In the genomic region with DNA sequence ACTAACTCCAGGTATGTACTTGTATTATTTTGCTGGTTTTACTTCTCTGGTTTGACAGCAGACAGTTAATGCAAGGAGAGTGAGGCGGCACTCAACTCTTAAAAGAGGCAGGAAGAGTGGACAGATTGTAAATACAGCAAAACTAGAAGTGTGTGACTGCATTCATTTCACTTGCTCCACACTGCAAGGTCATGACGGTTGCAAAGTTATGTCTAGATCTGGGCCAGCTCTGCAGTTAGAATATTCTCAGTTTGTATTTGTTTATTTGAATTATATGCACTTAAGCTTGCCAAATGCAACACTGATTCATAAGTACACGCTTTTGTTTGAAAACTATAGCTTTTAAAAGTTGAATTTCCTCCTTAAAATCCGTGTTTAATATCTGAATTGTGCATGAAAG, we compare ENCODE assay signal across 20 cellular contexts.
A peak's percentile ranks its signal among the peaks of the same experiment; 100 is the strongest.
DNase-seq lines count a peak whose midpoint lies in the region; ATAC-seq, FAIRE-seq and TF ChIP-seq lines count a peak whose summit lies in the region.
"Had no signal": no experiment of that assay in that cellular context is flagged by ENCODE, and none has a peak within 500 bp of the region (broad histone marks: within the 10 kb centered on the region; RNA-seq: fewer than 3 reads in every experiment).

No MANE protein-coding gene starts in this region.

- H3K4me1 ChIP-seq in right lobe of liver = peaks cover 0 to 21% (median 2%) of the 10 kb centered on the region in 4 donors
- no peaks in the 10 kb centered on the region for H3K4me1 ChIP-seq in HepG2 (ENCODE audit: insufficient read depth, low read length)
- H3K4me1 ChIP-seq in urinary bladder (ENCODE audit: insufficient read depth) = no peaks in the 10 kb centered on the region
- H3K4me1 ChIP-seq in pancreas = peaks cover 6 to 10% (median 8%) of the 10 kb centered on the region in 3 donors

- no TSS peak for BruUV-seq in HepG2 (replicated peaks; lab: Mats Ljungman, UMichigan)

- no peak overlapping the region for H3K4me3 Mint-ChIP-seq in activated CD4-positive, alpha-beta T cell treated with anti-CD3 and anti-CD28 coated beads, Interleukin-2, amount 10 ng/mL, durations not matched to agents 7 days and 5 days
- H3K4me3 Mint-ChIP-seq: activated CD8-positive, alpha-beta T cell treated with anti-CD3 and anti-CD28 coated beads, Interleukin-2, amount 10 ng/mL, durations not matched to agents 7 days and 5 days; activated T-helper 1 cell treated with anti-CD3 and anti-CD28 coated beads, Interleukin-12 subunit alpha, Interleukin-12 subunit beta, Interleukin-2, Interleukin-4 antibody, amounts not matched to agents 30 ng/mL and 10 ng/mL and 1 ng/mL, durations not matched to agents 14 hours and 24 hours and 36 hours; naive B cell had no signal

- H3K9me3 ChIP-seq in right lobe of liver (no peaks in the 10 kb centered on the region), HepG2 (ENCODE audit: low read length) (no peaks in the 10 kb centered on the region), pancreas (no peaks in the 10 kb centered on the region)
- H3K9me3 ChIP-seq: prostate gland, vagina had no signal

- in situ Hi-C loops in HepG2 (cut with HindIII; ENCODE audit: extremely low pct_ligation_motif_present, low pct_unique_long_range_greater_than_20kb) = loop anchor here (25.0 kb wide), 1 partner anchor 222 kb away; no protein-coding TSS in a partner anchor

- TF ChIP-seq POLR2A in right lobe of liver (IDR thresholded peaks at IDR 0.05) (no peak), HepG2 (IDR thresholded peaks at IDR 0.05; ENCODE audit: insufficient read depth in 1 of 2, low read depth in 2 of 2, low read length in 2 of 2) (no peak)

- TF ChIP-seq RAD21 in HepG2 (CRISPR knock-in tag; IDR thresholded peaks at IDR 0.05) = no peak

- H3K36me3 ChIP-seq in right lobe of liver = no peaks in the 10 kb centered on the region
- peaks cover 0 to 3% of the 10 kb centered on the region in 2 experiments; a peak in 2 of 5 replicates for H3K36me3 ChIP-seq in HepG2 (replicated peaks in 1 of 2; ENCODE audit: control insufficient read depth in 1 of 2, insufficient read depth in 2 of 2, low read length in 2 of 2)
- H3K36me3 ChIP-seq in urinary bladder (ENCODE audit: insufficient read depth) = peaks cover 2% of the 10 kb centered on the region
- no peaks in the 10 kb centered on the region for H3K36me3 ChIP-seq in pancreas
- H3K36me3 ChIP-seq: prostate gland, vagina had no signal

- intact Hi-C loops in right lobe of liver (cut with DNase I) = no loop called here
- intact Hi-C loops in HepG2 (cut with micrococcal nuclease; ENCODE audit: unreplicated experiment) = no loop called here
- intact Hi-C loops in pancreas (cut with DNase I) = loop anchor here in 1 of 3 donors (10.0 kb wide), 1 partner anchor 125 kb away; no protein-coding TSS in a partner anchor

- ATAC-seq in right lobe of liver = peak in 3 of 4 donors; percentile 17 to 53 (median 21)
- no peak for ATAC-seq in HepG2
- ATAC-seq in pancreas = no peak
- ATAC-seq: activated CD8-positive, alpha-beta T cell treated with anti-CD3 and anti-CD28 coated beads, Interleukin-2, amount 10 ng/mL, durations not matched to agents 7 days and 5 days had no signal

- CTCF ChIA-PET in HepG2 (lab: Yijun Ruan, JAX; ENCODE audit: low intra/inter-chr PET ratio, low total read pairs) = interaction anchor here (1.1 to 1.9 kb wide), 2 partner anchors 536 to 550 kb away, joined by 3 to 9 read pairs; no protein-coding TSS in a partner anchor
- CTCF ChIA-PET in activated CD4-positive, alpha-beta T cell treated with anti-CD3 and anti-CD28 coated beads, Interleukin-2, amount 10 ng/mL, durations not matched to agents 7 days and 5 days (lab: Charles Lee) = interaction anchor here (1.4 to 2.9 kb wide), 3 partner anchors 10 to 95 kb away, joined by 4 to 15 read pairs (median 5); no protein-coding TSS in a partner anchor

- H3K4me3 ChIP-seq in right lobe of liver = no peak overlapping the region
- no peak overlapping the region for H3K4me3 ChIP-seq in HepG2 (replicated peaks in 1 of 3; ENCODE audit: insufficient read depth in 1 of 3, low read depth in 2 of 3, low read length in 3 of 3)
- no peak overlapping the region for H3K4me3 ChIP-seq in fibroblast of villous mesenchyme (ENCODE audit: low read depth, low read length)
- H3K4me3 ChIP-seq in urinary bladder (ENCODE audit: low read depth, low read length) = no peak overlapping the region
- H3K4me3 ChIP-seq in pancreas = no peak overlapping the region
- H3K4me3 ChIP-seq: coronary artery, prostate gland, vagina had no signal

- H3K79me2 ChIP-seq in HepG2 (ENCODE audit: insufficient read depth, low read length) = no peaks in the 10 kb centered on the region

- H3K4me1 Mint-ChIP-seq in activated CD4-positive, alpha-beta T cell treated with anti-CD3 and anti-CD28 coated beads, Interleukin-2, amount 10 ng/mL, durations not matched to agents 7 days and 5 days = peaks cover 15% of the 10 kb centered on the region

- H3K9ac ChIP-seq in HepG2 (ENCODE audit: insufficient read depth, low read depth, low read length) = no peak overlapping the region

- H4K20me1 ChIP-seq in HepG2 (ENCODE audit: insufficient read depth, low read length) = no peaks in the 10 kb centered on the region

- peaks cover 13% of the 10 kb centered on the region for H3K36me3 Mint-ChIP-seq in activated CD4-positive, alpha-beta T cell treated with anti-CD3 and anti-CD28 coated beads, Interleukin-2, amount 10 ng/mL, durations not matched to agents 7 days and 5 days (ENCODE audit: low read depth)

- DNase-seq in right lobe of liver (no peak), HepG2 (ENCODE audit: low spot score) (no peak), fibroblast of villous mesenchyme (ENCODE audit: low read depth) (peak; percentile 42), pancreas (no peak)
- DNase-seq in effector CD4-positive, alpha-beta T cell = no peak
- no peak for DNase-seq in activated CD4-positive, alpha-beta T cell treated with anti-CD3 and anti-CD28 coated beads, Interleukin-2, amount 10 ng/mL, durations not matched to agents 7 days and 5 days
- DNase-seq: ACHN; activated CD8-positive, alpha-beta T cell treated with anti-CD3 and anti-CD28 coated beads, Interleukin-2, amount 10 ng/mL, durations not matched to agents 7 days and 5 days; amniotic stem cell; erythroblast; Kasumi-1; left colon; naive B cell; stimulated activated naive CD4-positive, alpha-beta T cell treated with Interleukin-2 at 50 U/mL for 16 hours had no signal

- TF ChIP-seq EP300 in HepG2 (IDR thresholded peaks at IDR 0.05; ENCODE audit: low read depth in 2 of 2, low read length in 2 of 2) (no peak), HepG2 (CRISPR knock-in tag; IDR thresholded peaks at IDR 0.05; ENCODE audit: borderline replicate concordance) (no peak)

- H3K4me2 ChIP-seq in HepG2 (ENCODE audit: low read depth, low read length) = no peak overlapping the region

- H3K27ac Mint-ChIP-seq in activated CD4-positive, alpha-beta T cell treated with anti-CD3 and anti-CD28 coated beads, Interleukin-2, amount 10 ng/mL, durations not matched to agents 7 days and 5 days = no peak overlapping the region
- H3K27ac Mint-ChIP-seq: activated CD8-positive, alpha-beta T cell treated with anti-CD3 and anti-CD28 coated beads, Interleukin-2, amount 10 ng/mL, durations not matched to agents 7 days and 5 days; activated T-helper 1 cell treated with anti-CD3 and anti-CD28 coated beads, Interleukin-12 subunit alpha, Interleukin-12 subunit beta, Interleukin-2, Interleukin-4 antibody, amounts not matched to agents 30 ng/mL and 10 ng/mL and 1 ng/mL, durations not matched to agents 14 hours and 24 hours and 36 hours had no signal

- FAIRE-seq in HepG2 (lab: Jason Lieb, UNC) (no peak), pancreas (lab: Jason Lieb, UNC) (no peak)

- 40% methylated on average over 4 of the region's 4 CpGs for WGBS in right lobe of liver (ENCODE audit: insufficient coverage, low coverage, low lambda C conversion rate, missing lambda C conversion rate)
- WGBS in HepG2 (ENCODE audit: low lambda C conversion rate) = 80% methylated on average over 4 of the region's 4 CpGs
- WGBS in urinary bladder = 33% methylated on average over 4 of the region's 4 CpGs
- WGBS in pancreas, 2 donors = 45% methylated on average over 4 of the region's 4 CpGs

- H2AFZ ChIP-seq in HepG2 (ENCODE audit: low read length) = no peak overlapping the region

- H3K27ac ChIP-seq in right lobe of liver = no peak overlapping the region
- H3K27ac ChIP-seq in HepG2 (ENCODE audit: extremely low read length, insufficient read depth, low read length) = no peak overlapping the region
- H3K27ac ChIP-seq in VCaP = peak overlapping the region; percentile 63
- H3K27ac ChIP-seq in urinary bladder (ENCODE audit: low read depth) = peak overlapping the region; percentile 10
- H3K27ac ChIP-seq in pancreas = no peak overlapping the region
- H3K27ac ChIP-seq: coronary artery, vagina had no signal

- no peaks in the 10 kb centered on the region for H3K27me3 ChIP-seq in right lobe of liver
- no peaks in the 10 kb centered on the region for H3K27me3 ChIP-seq in HepG2 (ENCODE audit: control insufficient read depth in 1 of 2, insufficient read depth in 2 of 2, low read length in 2 of 2)
- H3K27me3 ChIP-seq in pancreas = no peaks in the 10 kb centered on the region
- H3K27me3 ChIP-seq: vagina had no signal

- no peaks in the 10 kb centered on the region for H3K9me3 Mint-ChIP-seq in activated CD4-positive, alpha-beta T cell treated with anti-CD3 and anti-CD28 coated beads, Interleukin-2, amount 10 ng/mL, durations not matched to agents 7 days and 5 days
- H3K9me3 Mint-ChIP-seq: activated T-helper 1 cell treated with anti-CD3 and anti-CD28 coated beads, Interleukin-12 subunit alpha, Interleukin-12 subunit beta, Interleukin-2, Interleukin-4 antibody, amounts not matched to agents 30 ng/mL and 10 ng/mL and 1 ng/mL, durations not matched to agents 14 hours and 24 hours and 36 hours; naive B cell had no signal

- no peaks in the 10 kb centered on the region for H3K27me3 Mint-ChIP-seq in activated CD4-positive, alpha-beta T cell treated with anti-CD3 and anti-CD28 coated beads, Interleukin-2, amount 10 ng/mL, durations not matched to agents 7 days and 5 days
- H3K27me3 Mint-ChIP-seq: naive B cell had no signal

- POLR2A ChIA-PET in HepG2 (lab: Yijun Ruan, JAX) = no interaction called here
- POLR2A ChIA-PET in activated CD4-positive, alpha-beta T cell treated with anti-CD3 and anti-CD28 coated beads, Interleukin-2, amount 10 ng/mL, durations not matched to agents 7 days and 5 days (lab: Charles Lee) = no interaction called here

- no peak for TF ChIP-seq CTCF in right lobe of liver (IDR thresholded peaks at IDR 0.05)
- TF ChIP-seq CTCF in HepG2 (CRISPR knock-in tag; IDR thresholded peaks at IDR 0.05) = no peak
- TF ChIP-seq CTCF in VCaP (conservative IDR thresholded peaks at IDR 0.05) = no peak
- TF ChIP-seq CTCF in fibroblast of villous mesenchyme (IDR thresholded peaks at IDR 0.05; ENCODE audit: insufficient read depth, low read depth, low read length) = no peak
- no peak for TF ChIP-seq CTCF in pancreas (IDR thresholded peaks at IDR 0.05)

TF ChIP-seq in HepG2, 621 proteins besides CTCF, POLR2A, EP300 and RAD21 (continues in another document):
- TF ChIP-seq KLF6 (CRISPR knock-in tag; IDR thresholded peaks at IDR 0.05) = no peak
- TF ChIP-seq GATAD1 (CRISPR knock-in tag; IDR thresholded peaks at IDR 0.05) = no peak
- TF ChIP-seq FLYWCH1 (CRISPR knock-in tag; IDR thresholded peaks at IDR 0.05) = no peak

Comparison
In these comparisons a context has a peak if more than half of its experiments do, and no peak if none do; other contexts are left out.
1. ATAC-seq: peak in right lobe of liver (3 of 4); none in HepG2 (single experiment) and pancreas (0 of 4).
2. H3K27ac ChIP-seq: peak in VCaP (single experiment) and urinary bladder (single experiment); none in right lobe of liver (0 of 3), HepG2 (single experiment) and pancreas (0 of 4).